In genomic region chr1:218739426-218739825, GRCh38 we compare ENCODE assay signal across 16 cellular contexts.
A peak's percentile ranks its signal among the peaks of the same experiment; 100 is the strongest.
DNase-seq lines count a peak whose midpoint lies in the region; ATAC-seq, FAIRE-seq and TF ChIP-seq lines count a peak whose summit lies in the region.
"Had no signal": no experiment of that assay in that cellular context is flagged by ENCODE, and none has a peak within 500 bp of the region (broad histone marks: within the 10 kb centered on the region; RNA-seq: fewer than 3 reads in every experiment).

No MANE protein-coding gene starts in this region.

- no peak for TF ChIP-seq EP300 in HepG2 (IDR thresholded peaks at IDR 0.05; ENCODE audit: low read depth in 2 of 2, low read length in 2 of 2)
- no peak for TF ChIP-seq EP300 in HepG2 (CRISPR knock-in tag; IDR thresholded peaks at IDR 0.05; ENCODE audit: borderline replicate concordance)

- BruUV-seq in HepG2 (replicated peaks; lab: Mats Ljungman, UMichigan), result no TSS peak

- H2AFZ ChIP-seq in HepG2 (ENCODE audit: low read length), result no peak overlapping the region

- CTCF ChIA-PET in HepG2 (lab: Yijun Ruan, JAX; ENCODE audit: low intra/inter-chr PET ratio, low total read pairs), result no interaction called here

- H3K4me3 ChIP-seq in HepG2 (replicated peaks in 1 of 3; ENCODE audit: insufficient read depth in 1 of 3, low read depth in 2 of 3, low read length in 3 of 3) (no peak overlapping the region), right lobe of liver (no peak overlapping the region), fibroblast of the aortic adventitia (ENCODE audit: low read depth, low read length) (no peak overlapping the region), aorta (ENCODE audit: low read length in 2 of 2) (no peak overlapping the region)
- H3K4me3 ChIP-seq: body of pancreas, thoracic aorta had no signal

- POLR2A ChIA-PET in HepG2 (lab: Yijun Ruan, JAX), result no interaction called here

- H3K36me3 ChIP-seq in HepG2 (replicated peaks in 1 of 2; ENCODE audit: control insufficient read depth in 1 of 2, insufficient read depth in 2 of 2, low read length in 2 of 2) (no peaks in the 10 kb centered on the region), right lobe of liver (no peaks in the 10 kb centered on the region), aorta (ENCODE audit: control insufficient read depth in 1 of 2, insufficient read depth in 2 of 2, low read length in 1 of 2) (no peaks in the 10 kb centered on the region)
- H3K36me3 ChIP-seq: thoracic aorta had no signal

- no peak overlapping the region for H3K9ac ChIP-seq in HepG2 (ENCODE audit: insufficient read depth, low read depth, low read length)

- no peak overlapping the region for H3K27ac ChIP-seq in HepG2 (ENCODE audit: extremely low read length, insufficient read depth, low read length)
- no peak overlapping the region for H3K27ac ChIP-seq in right lobe of liver
- H3K27ac ChIP-seq in aorta (ENCODE audit: low read depth in 1 of 2, low read length in 2 of 2), result no peak overlapping the region
- H3K27ac ChIP-seq: body of pancreas, thoracic aorta had no signal

- H3K4me1 ChIP-seq in HepG2 (ENCODE audit: insufficient read depth, low read length) (no peaks in the 10 kb centered on the region), right lobe of liver (no peaks in the 10 kb centered on the region), aorta (ENCODE audit: control insufficient read depth in 1 of 2, insufficient read depth in 2 of 2, low read length in 2 of 2) (no peaks in the 10 kb centered on the region)
- H3K4me1 ChIP-seq: body of pancreas had no signal

- no peaks in the 10 kb centered on the region; a peak in 1 of 5 replicates for H3K27me3 ChIP-seq in HepG2 (ENCODE audit: control insufficient read depth in 1 of 2, insufficient read depth in 2 of 2, low read length in 2 of 2)
- H3K27me3 ChIP-seq in right lobe of liver, result no peaks in the 10 kb centered on the region
- no peaks in the 10 kb centered on the region for H3K27me3 ChIP-seq in aorta (ENCODE audit: control insufficient read depth in 1 of 2, insufficient read depth in 2 of 2, low read length in 1 of 2)
- H3K27me3 ChIP-seq: body of pancreas had no signal

- in situ Hi-C loops in HepG2 (cut with HindIII; ENCODE audit: extremely low pct_ligation_motif_present, low pct_unique_long_range_greater_than_20kb), result no loop called here

- no peaks in the 10 kb centered on the region for H3K79me2 ChIP-seq in HepG2 (ENCODE audit: insufficient read depth, low read length)

- TF ChIP-seq RAD21 in HepG2 (CRISPR knock-in tag; IDR thresholded peaks at IDR 0.05), result no peak

- H3K4me2 ChIP-seq in HepG2 (ENCODE audit: low read depth, low read length), result no peak overlapping the region

- 9% methylated on average over 4 of the region's 4 CpGs for WGBS in HepG2 (ENCODE audit: low lambda C conversion rate)
- 28% methylated on average over 4 of the region's 4 CpGs for WGBS in right lobe of liver (ENCODE audit: insufficient coverage, low coverage, low lambda C conversion rate, missing lambda C conversion rate)
- WGBS in aorta, 2 donors, result 56 to 72% methylated on average over 4 of the region's 4 CpGs

- no peak for FAIRE-seq in HepG2 (lab: Jason Lieb, UNC)
- FAIRE-seq: keratinocyte had no signal

- DNase-seq in HepG2 (ENCODE audit: low spot score), result no peak
- no peak for DNase-seq in right lobe of liver
- DNase-seq in fibroblast of the aortic adventitia (ENCODE audit: low read depth), result peak; percentile 70
- peak; percentile 75 for DNase-seq in myocyte (ENCODE audit: low read depth)
- DNase-seq in aorta, result peak in 1 of 2 donors; percentile 55
- no peak for DNase-seq in NCI-H226
- DNase-seq in GM10266 (ENCODE audit: extremely low spot score), result no peak
- DNase-seq: activated CD8-positive, alpha-beta T cell treated with anti-CD3 and anti-CD28 coated beads, Interleukin-2, amount 10 ng/mL, durations not matched to agents 7 days and 5 days; activated gamma-delta T cell; body of pancreas; effector memory CD4-positive, alpha-beta T cell; NCI-H187; NCI-H526 had no signal

- intact Hi-C loops in HepG2 (cut with micrococcal nuclease; ENCODE audit: unreplicated experiment), result no loop called here
- intact Hi-C loops in right lobe of liver (cut with DNase I), result no loop called here
- intact Hi-C loops in aorta (cut with DNase I), result loop anchor here in 1 of 2 donors (5.0 kb wide), 1 partner anchor 402 kb away; no protein-coding TSS in a partner anchor

- TF ChIP-seq POLR2A in HepG2 (IDR thresholded peaks at IDR 0.05; ENCODE audit: insufficient read depth in 1 of 2, low read depth in 2 of 2, low read length in 2 of 2), result no peak
- no peak for TF ChIP-seq POLR2A in right lobe of liver (IDR thresholded peaks at IDR 0.05)

- ATAC-seq in HepG2 (no peak), right lobe of liver (no peak), aorta (ENCODE audit: low FRiP score) (peak; percentile 61), HG03280 (IDR thresholded peaks at IDR 0.05; ENCODE audit: unreplicated experiment) (no peak)
- ATAC-seq: activated CD8-positive, alpha-beta T cell treated with anti-CD3 and anti-CD28 coated beads, Interleukin-2, amount 10 ng/mL, durations not matched to agents 7 days and 5 days; body of pancreas had no signal

- H3K9me3 ChIP-seq in HepG2 (ENCODE audit: low read length), result no peaks in the 10 kb centered on the region
- no peaks in the 10 kb centered on the region for H3K9me3 ChIP-seq in right lobe of liver
- no peaks in the 10 kb centered on the region for H3K9me3 ChIP-seq in aorta (ENCODE audit: control insufficient read depth, low read length)
- H3K9me3 ChIP-seq: body of pancreas, thoracic aorta had no signal

- TF ChIP-seq CTCF in HepG2 (CRISPR knock-in tag; IDR thresholded peaks at IDR 0.05), result no peak
- TF ChIP-seq CTCF in right lobe of liver (IDR thresholded peaks at IDR 0.05), result no peak
- no peak for TF ChIP-seq CTCF in fibroblast of the aortic adventitia (IDR thresholded peaks at IDR 0.05; ENCODE audit: insufficient read depth, low read length)
- no peak for TF ChIP-seq CTCF in GM10266 (IDR thresholded peaks at IDR 0.05; ENCODE audit: control insufficient read depth, insufficient read depth, low read depth, missing control alignments)

- H4K20me1 ChIP-seq in HepG2 (ENCODE audit: insufficient read depth, low read length), result no peaks in the 10 kb centered on the region

TF ChIP-seq in HepG2, 621 proteins besides CTCF, POLR2A, EP300 and RAD21:
- TF ChIP-seq NFIB (CRISPR knock-in tag; IDR thresholded peaks at IDR 0.05; ENCODE audit: borderline replicate concordance) (no peak), CEBPB (IDR thresholded peaks at IDR 0.05; ENCODE audit: borderline replicate concordance, low read depth, low read length) (peak; percentile 63; the same call in 1 of the 2 replicates)
TF ChIP-seq in HepG2: peak in this region for 1.

Comparison
In these comparisons a context has a peak if more than half of its experiments do, and no peak if none do; other contexts are left out.
1. DNase-seq: peak in fibroblast of the aortic adventitia (single experiment) and myocyte (single experiment); none in HepG2 (single experiment), right lobe of liver (0 of 3), NCI-H226 (single experiment) and GM10266 (single experiment).